9 cellular contexts compared by ENCODE assay signal in genomic region chr10:92891885-92892705, GRCh38. TPM values are rescaled to one million over a fixed set of nuclear protein-coding genes. Genes with fewer than 3 reads are reported as not detected.
A peak's percentile ranks its signal among the peaks of the same experiment; 100 is the strongest.
DNase-seq lines count a peak whose midpoint lies in the region; ATAC-seq and TF ChIP-seq lines count a peak whose summit lies in the region.
"Had no signal": no experiment of that assay in that cellular context is flagged by ENCODE, and none has a peak within 500 bp of the region (broad histone marks: within the 10 kb centered on the region; RNA-seq: fewer than 3 reads in every experiment).

No MANE protein-coding gene starts in this region.

- no peaks in the 10 kb centered on the region for H3F3A ChIP-seq in GM23338 (replicated peaks; ENCODE audit: low read depth)

- H3K9me3 Mint-ChIP-seq in GM23338 = no peaks in the 10 kb centered on the region
- no peaks in the 10 kb centered on the region for H3K9me3 Mint-ChIP-seq in activated T-cell treated with anti-CD3 and anti-CD28 coated beads, Interleukin-2, amount 50 U/mL, for 72 hours
- H3K9me3 Mint-ChIP-seq: activated naive CD4-positive, alpha-beta T cell treated with anti-CD3 and anti-CD28 coated beads, Interleukin-2, amount 50 U/mL, for 24 hours had no signal

- H3K36me3 ChIP-seq in GM23338 (ENCODE audit: insufficient read depth) (no peaks in the 10 kb centered on the region), Panc1 (ENCODE audit: control insufficient read depth, insufficient read depth, low read length) (no peaks in the 10 kb centered on the region)

- H3K4me1 ChIP-seq in GM23338 (ENCODE audit: insufficient read depth) (peaks cover 34% of the 10 kb centered on the region), Panc1 (ENCODE audit: control insufficient read depth, insufficient read depth, low read length) (peaks cover 49% of the 10 kb centered on the region)

- CTCF ChIA-PET in Panc1 (lab: Charles Lee) = no interaction called here

- ATAC-seq in GM23338 (peak; percentile 82), Panc1 (peak; percentile 99)
- no peak for ATAC-seq in activated T-cell treated with anti-CD3 and anti-CD28 coated beads, Interleukin-2, amount 50 U/mL, for 72 hours (replicated peaks in 1 of 2)

- no TSS peak for BruUV-seq in Panc1 (replicated peaks; lab: Mats Ljungman, UMichigan)

- H3K27me3 ChIP-seq in GM23338 (ENCODE audit: insufficient read depth) (no peaks in the 10 kb centered on the region), Panc1 (ENCODE audit: control insufficient read depth, insufficient read depth, low read length) (no peaks in the 10 kb centered on the region)

- no peak overlapping the region for H3K27ac ChIP-seq in GM23338 (ENCODE audit: low read depth)
- H3K27ac ChIP-seq in Panc1 (ENCODE audit: low read length) = peak overlapping the region; percentile 89

- DNase-seq in GM23338 (ENCODE audit: low spot score) (peak; percentile 45), Panc1 (ENCODE audit: low read depth, low spot score) (peak; percentile 96), fibroblast of gingiva (ENCODE audit: low read depth) (peak; percentile 53), pulmonary artery endothelial cell (ENCODE audit: low read depth, low spot score) (peak; percentile 86), RPMI8226 (no peak)
- DNase-seq in activated T-cell treated with anti-CD3 and anti-CD28 coated beads, Interleukin-2, amount 50 U/mL, for 72 hours = no peak
- DNase-seq in activated T-cell treated with anti-CD3 and anti-CD28 coated beads, Interleukin-2, amount 50 U/mL, for 48 hours = no peak
- DNase-seq in activated CD8-positive, alpha-beta memory T cell treated with anti-CD3 and anti-CD28 coated beads, Interleukin-2, amount 50 U/mL, for 48 hours = no peak

- H3K27ac Mint-ChIP-seq in GM23338 = peak overlapping the region; percentile 51
- no peak overlapping the region for H3K27ac Mint-ChIP-seq in activated T-cell treated with anti-CD3 and anti-CD28 coated beads, Interleukin-2, amount 50 U/mL, for 72 hours
- H3K27ac Mint-ChIP-seq: activated naive CD4-positive, alpha-beta T cell treated with anti-CD3 and anti-CD28 coated beads, Interleukin-2, amount 50 U/mL, for 24 hours had no signal

- no peaks in the 10 kb centered on the region for H3K27me3 Mint-ChIP-seq in GM23338 (ENCODE audit: insufficient read depth, low read depth, poor library complexity)
- H3K27me3 Mint-ChIP-seq in activated T-cell treated with anti-CD3 and anti-CD28 coated beads, Interleukin-2, amount 50 U/mL, for 72 hours (ENCODE audit: low read depth) = no peaks in the 10 kb centered on the region
- H3K27me3 Mint-ChIP-seq: activated naive CD4-positive, alpha-beta T cell treated with anti-CD3 and anti-CD28 coated beads, Interleukin-2, amount 50 U/mL, for 24 hours had no signal

- no peaks in the 10 kb centered on the region for H3K79me2 ChIP-seq in GM23338 (replicated peaks; ENCODE audit: insufficient read depth)

- no peak overlapping the region for H3K4me3 Mint-ChIP-seq in GM23338
- no peak overlapping the region for H3K4me3 Mint-ChIP-seq in activated T-cell treated with anti-CD3 and anti-CD28 coated beads, Interleukin-2, amount 50 U/mL, for 72 hours
- H3K4me3 Mint-ChIP-seq: activated naive CD4-positive, alpha-beta T cell treated with anti-CD3 and anti-CD28 coated beads, Interleukin-2, amount 50 U/mL, for 24 hours had no signal

- no peak overlapping the region for H3K4me2 ChIP-seq in GM23338

- H3K4me3 ChIP-seq in GM23338 = no peak overlapping the region
- H3K4me3 ChIP-seq in Panc1 (ENCODE audit: low read depth in 2 of 2, low read length in 2 of 2) = peak overlapping the region in 1 of 2 experiments; percentile 43; a peak in 2 of 4 replicates

- H3K9me2 ChIP-seq in GM23338 (ENCODE audit: insufficient read depth) = no peaks in the 10 kb centered on the region

- H4K20me1 ChIP-seq in GM23338 (replicated peaks; ENCODE audit: insufficient read depth) = no peaks in the 10 kb centered on the region

- POLR2A ChIA-PET in Panc1 (lab: Charles Lee) = no interaction called here

- no peaks in the 10 kb centered on the region for H3K9me3 ChIP-seq in Panc1 (ENCODE audit: control insufficient read depth, insufficient read depth, low read depth, low read length)

- H3K36me3 Mint-ChIP-seq in GM23338 (ENCODE audit: low read depth) = no peaks in the 10 kb centered on the region
- H3K36me3 Mint-ChIP-seq in activated T-cell treated with anti-CD3 and anti-CD28 coated beads, Interleukin-2, amount 50 U/mL, for 72 hours (ENCODE audit: insufficient read depth in 2 of 2) = no peaks in the 10 kb centered on the region
- H3K36me3 Mint-ChIP-seq: activated naive CD4-positive, alpha-beta T cell treated with anti-CD3 and anti-CD28 coated beads, Interleukin-2, amount 50 U/mL, for 24 hours had no signal

- H2AFZ ChIP-seq in GM23338 = no peak overlapping the region

- in situ Hi-C loops in Panc1 (cut with HindIII; ENCODE audit: low pct_unique_long_range_greater_than_20kb, low sequenced_read_pairs) = no loop called here

- intact Hi-C loops in Panc1 (cut with micrococcal nuclease; ENCODE audit: unreplicated experiment) = loop anchor here (5.0 kb wide), 1 partner anchor 395 kb away; no protein-coding TSS in a partner anchor

- TF ChIP-seq CTCF in GM23338 (conservative IDR thresholded peaks at IDR 0.05; ENCODE audit: low read depth in 2 of 2) (no peak), Panc1 (IDR thresholded peaks at IDR 0.05) (no peak)

- H3K4me1 Mint-ChIP-seq in GM23338 = peaks cover 36% of the 10 kb centered on the region
- no peaks in the 10 kb centered on the region for H3K4me1 Mint-ChIP-seq in activated T-cell treated with anti-CD3 and anti-CD28 coated beads, Interleukin-2, amount 50 U/mL, for 72 hours (ENCODE audit: low read depth)

TF ChIP-seq in GM23338, 12 proteins besides CTCF, POLR2A, EP300 and RAD21 (continues in another document):
- TF ChIP-seq EZH2 (IDR thresholded peaks at IDR 0.05; ENCODE audit: low read depth, unreplicated experiment) (no peak), NANOG (IDR thresholded peaks at IDR 0.05; ENCODE audit: borderline replicate concordance) (no peak), POLR2AphosphoS5 (IDR thresholded peaks at IDR 0.05; ENCODE audit: low read depth) (no peak), ZNF331 (CRISPR knock-in tag; IDR thresholded peaks at IDR 0.05; ENCODE audit: low read depth) (no peak), ZNF114 (CRISPR knock-in tag; IDR thresholded peaks at IDR 0.05) (no peak), JUNB (IDR thresholded peaks at IDR 0.05; ENCODE audit: unreplicated experiment) (no peak), STAT1 (IDR thresholded peaks at IDR 0.05; ENCODE audit: unreplicated experiment) (no peak), CREB1 (CRISPR knock-in tag; IDR thresholded peaks at IDR 0.05; ENCODE audit: low read depth) (no peak), REST (IDR thresholded peaks at IDR 0.05; ENCODE audit: unreplicated experiment) (no peak), EZH2phosphoT487 (IDR thresholded peaks at IDR 0.05; ENCODE audit: unreplicated experiment) (no peak), ETS1 (IDR thresholded peaks at IDR 0.05) (no peak)

RNA-seq across cellular contexts. Expression of gene EXOC6, which starts 43.8 kb away (rescaled TPM):
- total RNA-seq in GM23338 (2014; rRNA removed; shearing (Covaris generic)) = 5.0 and 6.6 TPM in 2 replicates
- 4.6 and 6.0 TPM in 2 replicates for polyA plus RNA-seq in GM23338 (2016; fragmentation: Nextera tagmentation; extraction: Ambion mirVana)
- total RNA-seq in Panc1 (2021; ENCODE audit: unreplicated experiment) = 17.0 TPM
- 7.8 TPM for polyA plus RNA-seq in Panc1 (2012; ENCODE audit: insufficient read length)
- total RNA-seq in pulmonary artery endothelial cell = 129 and 228 TPM in 2 replicates
- total RNA-seq in activated T-cell treated with anti-CD3 and anti-CD28 coated beads, Interleukin-2, amount 50 U/mL, for 72 hours = 10 to 100 TPM in 1 of 2 donors, 1 to 10 TPM in 1; 9.2 to 12.6 TPM

Comparison
In these comparisons a context has a peak if more than half of its experiments do, and no peak if none do; other contexts are left out.
1. ATAC-seq: peak in GM23338 (single experiment) and Panc1 (single experiment); none in activated T-cell treated with anti-CD3 and anti-CD28 coated beads, Interleukin-2, amount 50 U/mL, for 72 hours (0 of 2).
2. DNase-seq: peak in GM23338 (single experiment), Panc1 (single experiment), fibroblast of gingiva (single experiment) and pulmonary artery endothelial cell (single experiment); none in activated T-cell treated with anti-CD3 and anti-CD28 coated beads, Interleukin-2, amount 50 U/mL, for 72 hours (0 of 2), activated T-cell treated with anti-CD3 and anti-CD28 coated beads, Interleukin-2, amount 50 U/mL, for 48 hours (0 of 2), RPMI8226 (single experiment) and activated CD8-positive, alpha-beta memory T cell treated with anti-CD3 and anti-CD28 coated beads, Interleukin-2, amount 50 U/mL, for 48 hours (single experiment).